ENCODE assay signal across 8 cellular contexts in genomic region chr10:87817873-87818504, GRCh38. TPM values are rescaled to one million over a fixed set of nuclear protein-coding genes. Genes with fewer than 3 reads are reported as not detected.
DNase-seq lines count a peak whose midpoint lies in the region; ATAC-seq and TF ChIP-seq lines count a peak whose summit lies in the region.

Gene ATAD1 (minus strand): TSS chr10:87818226. CDS start chr10:87814599, 3,627 bp downstream.

- peak within 1 kb of the TSS; percentile 81 for H3K27ac ChIP-seq in caudate nucleus (ENCODE audit: low read depth, low read length)

- H3K9me3 Mint-ChIP-seq in activated B cell treated with CpG ODN at 0.5 μM for 24 hours: no peaks in the 10 kb centered on the region

- peaks cover 40% of the 10 kb centered on the region for H3K4me1 Mint-ChIP-seq in activated B cell treated with CpG ODN at 0.5 μM for 24 hours

- peak within 1 kb of the TSS; percentile 98 for H3K4me3 Mint-ChIP-seq in activated B cell treated with CpG ODN at 0.5 μM for 24 hours

- peaks cover 15% of the 10 kb centered on the region for H3K36me3 Mint-ChIP-seq in activated B cell treated with CpG ODN at 0.5 μM for 24 hours (ENCODE audit: low read depth)

- in situ Hi-C loops in ACHN (cut with HindIII; ENCODE audit: low pct_ligation_motif_present, low pct_unique_long_range_greater_than_20kb, low sequenced_read_pairs): no loop called here

- POLR2A ChIA-PET in activated B cell treated with CpG ODN at 0.5 μM for 24 hours (lab: Charles Lee): interaction anchor here (1.0 to 3.9 kb wide), 8 partner anchors 9 to 765 kb away, joined by 3 to 34 read pairs (median 3); partner anchors contain the start of genes KLLN, MINPP1, PTEN and RNLS

- no peaks in the 10 kb centered on the region for H3K27me3 Mint-ChIP-seq in activated B cell treated with CpG ODN at 0.5 μM for 24 hours

- peak; percentile 73 for ATAC-seq in GM18867 (IDR thresholded peaks at IDR 0.05; ENCODE audit: unreplicated experiment)
- peak; percentile 67 for ATAC-seq in HG03108 (IDR thresholded peaks at IDR 0.05; ENCODE audit: unreplicated experiment)
- peak; percentile 84 for ATAC-seq in activated B cell treated with CpG ODN at 0.5 μM for 24 hours (ENCODE audit: low read depth)

- DNase-seq in ACHN: peak; percentile 89
- DNase-seq in NCI-H2196 (lab: John Stamatoyannopoulos, UW; ENCODE audit: unreplicated experiment): peak; percentile 70
- peak; percentile 85 for DNase-seq in activated B cell treated with CpG ODN at 0.5 μM for 24 hours
- DNase-seq in caudate nucleus (lab: John Stamatoyannopoulos, UW): peak in 60 of 61 donors; percentile 43 to 91 (median 79)
- peak; percentile 83 for DNase-seq in iris pigment epithelial cell (ENCODE audit: low read depth)
- peak; percentile 70 to 81 (median 81) for DNase-seq in stimulated activated CD4-positive, alpha-beta T cell treated with anti-CD3 and anti-CD28 coated beads, Interleukin-12 subunit alpha, Interleukin-12 subunit beta, amount 100 ng/mL, for 48 hours (ENCODE audit: low read depth in 2 of 3, low spot score in 1 of 3)

- intact Hi-C loops in activated B cell treated with CpG ODN at 0.5 μM for 24 hours (cut with micrococcal nuclease): loop anchor here (1.0 to 2.0 kb wide), 6 partner anchors 35 to 1062 kb away; partner anchors contain the start of gene STAMBPL1

- CTCF ChIA-PET in activated B cell treated with CpG ODN at 0.5 μM for 24 hours (lab: Charles Lee): interaction anchor here (1.9 to 2.1 kb wide), 2 partner anchors 10 to 45 kb away, joined by 6 read pairs; partner anchors contain the start of genes KLLN and PTEN

- H3K27ac Mint-ChIP-seq in activated B cell treated with CpG ODN at 0.5 μM for 24 hours: peak within 1 kb of the TSS; percentile 96

- TF ChIP-seq CTCF in activated B cell treated with CpG ODN at 0.5 μM for 24 hours (IDR thresholded peaks at IDR 0.05): no peak

RNA-seq across cellular contexts. Expression of gene ATAD1, which starts in this region (rescaled TPM):
- total RNA-seq in activated B cell treated with CpG ODN at 0.5 μM for 24 hours: 34.7 and 42.6 TPM in 2 replicates

Comparison
In these comparisons a context has a peak if more than half of its experiments do, and no peak if none do; other contexts are left out.
1. Peak in every context shown above with its lines: DNase-seq, ATAC-seq and H3K27ac ChIP-seq.